Comparison of ENCODE assay signal across 8 cellular contexts in genomic region chr15:43185161-43186002, GRCh38. TPM values are rescaled to one million over a fixed set of nuclear protein-coding genes. Genes with fewer than 3 reads are reported as not detected.
A peak's percentile ranks its signal among the peaks of the same experiment; 100 is the strongest.
DNase-seq lines count a peak whose midpoint lies in the region; ATAC-seq and TF ChIP-seq lines count a peak whose summit lies in the region.

TSS of gene CCNDBP1 (plus strand) at chr15:43185403. CDS start at chr15:43185499, 96 bp downstream.

- H2AFZ ChIP-seq in trophoblast cell (ENCODE audit: insufficient read depth, low read length, poor library complexity), result peak within 1 kb of the TSS; percentile 77

- H3K4me3 ChIP-seq in cardiac muscle cell, result peak within 1 kb of the TSS; percentile 58
- H3K4me3 ChIP-seq in trophoblast cell (ENCODE audit: low read depth, low read length), result peak within 1 kb of the TSS; percentile 91

- H3K27ac Mint-ChIP-seq in activated naive CD8-positive, alpha-beta T cell treated with anti-CD3 and anti-CD28 coated beads, Interleukin-2, amount 50 U/mL, for 24 hours, result peak within 1 kb of the TSS; percentile 93
- peak within 1 kb of the TSS; percentile 90 for H3K27ac Mint-ChIP-seq in type B pancreatic cell

- no peak within 1 kb of the TSS for H2BK12ac ChIP-seq in trophoblast cell (ENCODE audit: low read length)

- H3K27ac ChIP-seq in cardiac muscle cell (peak within 1 kb of the TSS; percentile 92), trophoblast cell (ENCODE audit: low read depth, low read length) (peak within 1 kb of the TSS; percentile 24)

- H2BK120ac ChIP-seq in trophoblast cell (ENCODE audit: insufficient read depth, low read length, poor library complexity), result no peak within 1 kb of the TSS

- DNase-seq in NCI-H1048 (lab: John Stamatoyannopoulos, UW) (peak; percentile 81), T follicular helper cell (ENCODE audit: low read depth) (peak; percentile 61), cardiac muscle cell (ENCODE audit: low read depth in 1 of 2, low spot score in 1 of 2) (peak; percentile 81 to 97), trophoblast cell (peak; percentile 93 to 94), type B pancreatic cell (ENCODE audit: extremely low spot score, unreplicated experiment) (peak; percentile 88)
- DNase-seq in activated naive CD8-positive, alpha-beta T cell treated with anti-CD3 and anti-CD28 coated beads, Interleukin-2, amount 50 U/mL, for 24 hours, result peak; percentile 93

- peaks cover 19% of the 10 kb centered on the region for H3K4me1 Mint-ChIP-seq in activated naive CD8-positive, alpha-beta T cell treated with anti-CD3 and anti-CD28 coated beads, Interleukin-2, amount 50 U/mL, for 24 hours
- peaks cover 4% of the 10 kb centered on the region for H3K4me1 Mint-ChIP-seq in type B pancreatic cell (ENCODE audit: unreplicated experiment)

- H4K8ac ChIP-seq in trophoblast cell (ENCODE audit: low read depth, low read length), result peak within 1 kb of the TSS; percentile 68

- H3K27me3 ChIP-seq in cardiac muscle cell (no peaks in the 10 kb centered on the region), trophoblast cell (ENCODE audit: insufficient read depth, low read length) (no peaks in the 10 kb centered on the region)

- TF ChIP-seq CTCF in GM12873 (IDR thresholded peaks at IDR 0.05; ENCODE audit: insufficient read depth, low read depth, low read length, missing control alignments) (peak; percentile 63), cardiac muscle cell (IDR thresholded peaks at IDR 0.05; ENCODE audit: low read depth, low read length) (peak; percentile 50), type B pancreatic cell (conservative IDR thresholded peaks at IDR 0.05) (peak; percentile 66)

- no peaks in the 10 kb centered on the region for H3K9me3 Mint-ChIP-seq in activated naive CD8-positive, alpha-beta T cell treated with anti-CD3 and anti-CD28 coated beads, Interleukin-2, amount 50 U/mL, for 24 hours
- H3K9me3 Mint-ChIP-seq in type B pancreatic cell, result no peaks in the 10 kb centered on the region

- peak within 1 kb of the TSS; percentile 55 for H3K14ac ChIP-seq in trophoblast cell (ENCODE audit: low read length)

- peaks cover 10% of the 10 kb centered on the region for H3K36me3 Mint-ChIP-seq in activated naive CD8-positive, alpha-beta T cell treated with anti-CD3 and anti-CD28 coated beads, Interleukin-2, amount 50 U/mL, for 24 hours (ENCODE audit: low read depth)
- peaks cover 7% of the 10 kb centered on the region for H3K36me3 Mint-ChIP-seq in type B pancreatic cell

- no peak within 1 kb of the TSS for H3K23ac ChIP-seq in trophoblast cell (ENCODE audit: low read length)

- peak; percentile 89 for ATAC-seq in HG02588 (IDR thresholded peaks at IDR 0.05; ENCODE audit: unreplicated experiment)
- peak; percentile 98 for ATAC-seq in activated naive CD8-positive, alpha-beta T cell treated with anti-CD3 and anti-CD28 coated beads, Interleukin-2, amount 50 U/mL, for 24 hours

- peak within 1 kb of the TSS; percentile 83 for H3K9ac ChIP-seq in trophoblast cell (ENCODE audit: low read length)

- no peaks in the 10 kb centered on the region for H3K9me3 ChIP-seq in cardiac muscle cell (ENCODE audit: low read depth)
- no peaks in the 10 kb centered on the region for H3K9me3 ChIP-seq in trophoblast cell (ENCODE audit: insufficient read depth, low read depth, low read length)

- peak within 1 kb of the TSS; percentile 94 for H3K4me3 Mint-ChIP-seq in activated naive CD8-positive, alpha-beta T cell treated with anti-CD3 and anti-CD28 coated beads, Interleukin-2, amount 50 U/mL, for 24 hours
- H3K4me3 Mint-ChIP-seq in type B pancreatic cell, result peak within 1 kb of the TSS; percentile 95

- H3K79me1 ChIP-seq in trophoblast cell (ENCODE audit: low read length), result peaks cover 4% of the 10 kb centered on the region

- H3K36me3 ChIP-seq in cardiac muscle cell (peaks cover 5% of the 10 kb centered on the region), trophoblast cell (ENCODE audit: control insufficient read depth in 1 of 2, insufficient read depth in 2 of 2, low read length in 2 of 2) (peaks cover 12 to 13% of the 10 kb centered on the region in 2 experiments)

- H4K91ac ChIP-seq in trophoblast cell (ENCODE audit: low read depth, low read length), result peak within 1 kb of the TSS; percentile 49

- no CpG with 5 or more reads among the region's 69 CpGs for WGBS in trophoblast cell (ENCODE audit: extremely low coverage, insufficient coverage, insufficient read length)

- H4K12ac ChIP-seq in trophoblast cell (ENCODE audit: low read depth, low read length), result peak within 1 kb of the TSS; percentile 57

- no peaks in the 10 kb centered on the region for H3K27me3 Mint-ChIP-seq in activated naive CD8-positive, alpha-beta T cell treated with anti-CD3 and anti-CD28 coated beads, Interleukin-2, amount 50 U/mL, for 24 hours
- H3K27me3 Mint-ChIP-seq in type B pancreatic cell, result no peaks in the 10 kb centered on the region

- H3K4me2 ChIP-seq in trophoblast cell (ENCODE audit: low read length), result peak within 1 kb of the TSS; percentile 95

- peaks cover 4% of the 10 kb centered on the region for H3K79me2 ChIP-seq in trophoblast cell (ENCODE audit: control insufficient read depth, insufficient read depth, low read length, poor library complexity)

- peak within 1 kb of the TSS; percentile 9 for H3K4ac ChIP-seq in trophoblast cell (ENCODE audit: low read depth, low read length)

- no peak within 1 kb of the TSS for H2AK5ac ChIP-seq in trophoblast cell (ENCODE audit: low read length)

- H3K18ac ChIP-seq in trophoblast cell (ENCODE audit: low read length), result peak within 1 kb of the TSS; percentile 67

- peaks cover 2% of the 10 kb centered on the region for H3K4me1 ChIP-seq in cardiac muscle cell (ENCODE audit: low read depth)
- H3K4me1 ChIP-seq in trophoblast cell (ENCODE audit: control insufficient read depth in 1 of 2, insufficient read depth in 2 of 2, low read length in 2 of 2), result peaks cover 0 to 5% of the 10 kb centered on the region in 2 experiments

- no peak within 1 kb of the TSS for H2BK5ac ChIP-seq in trophoblast cell (ENCODE audit: low read depth, low read length, poor library complexity)

RNA-seq across cellular contexts. Expression of gene CCNDBP1, which starts in this region (rescaled TPM):
- 77.4 and 117 TPM in 2 replicates for total RNA-seq in cardiac muscle cell
- polyA plus RNA-seq in cardiac muscle cell, result 82.4 and 104 TPM in 2 replicates
- 56.8 and 61.3 TPM in 2 replicates for polyA plus RNA-seq in trophoblast cell (2013)
- 28.2 and 41.5 TPM in 2 replicates for total RNA-seq in type B pancreatic cell (ENCODE audit: low replicate concordance)

Comparison
In these comparisons a context has a peak if more than half of its experiments do, and no peak if none do; other contexts are left out.
1. Peak in every context shown above with its lines: DNase-seq, ATAC-seq, H3K4me3 ChIP-seq and H3K27ac ChIP-seq.